Comparison of ENCODE assay signal across 14 cellular contexts in genomic region chr4:142348489-142349076, GRCh38.
DNase-seq lines count a peak whose midpoint lies in the region; ATAC-seq and TF ChIP-seq lines count a peak whose summit lies in the region.
"Had no signal": no experiment of that assay in that cellular context is flagged by ENCODE, and none has a peak within 500 bp of the region (broad histone marks: within the 10 kb centered on the region; RNA-seq: fewer than 3 reads in every experiment).

No MANE protein-coding gene starts in this region.

- WGBS in testis, 2 donors, result 33 to 43% methylated on average over 1 of the region's 1 CpG

- TF ChIP-seq POLR2A in testis (IDR thresholded peaks at IDR 0.05), result no peak

- DNase-seq in CD4-positive, alpha-beta memory T cell, result no peak
- DNase-seq in HFFc6 (no peak), epithelial cell of esophagus (ENCODE audit: low read depth) (peak; percentile 23), NCI-H2029 (lab: John Stamatoyannopoulos, UW) (no peak), testis (no peak), ascending aorta (ENCODE audit: low spot score in 2 of 2) (no peak)
- no peak for DNase-seq in naive thymus-derived CD4-positive, alpha-beta T cell
- DNase-seq: activated CD4-positive, alpha-beta T cell treated with anti-CD3 and anti-CD28 coated beads for 48 hours; H7; NCI-H748 treated with DMSO at 0.1 percent for 48 hours; stimulated activated CD4-positive, alpha-beta T cell treated with anti-CD3 and anti-CD28 coated beads, Interleukin-4, amount 100 ng/mL, for 4 hours had no signal

- H3K36me3 ChIP-seq in CD4-positive, alpha-beta memory T cell (ENCODE audit: insufficient read depth, low read length), result no peaks in the 10 kb centered on the region
- H3K36me3 ChIP-seq in naive thymus-derived CD4-positive, alpha-beta T cell (ENCODE audit: control insufficient read depth in 2 of 3, insufficient read depth in 3 of 3, low read length in 3 of 3), result no peaks in the 10 kb centered on the region
- H3K36me3 ChIP-seq in testis (ENCODE audit: low read depth, missing control alignments) (no peaks in the 10 kb centered on the region), ascending aorta (no peaks in the 10 kb centered on the region)
- H3K36me3 ChIP-seq: BLaER1 treated with 17β-estradiol and CSF1 and Interleukin-3, amounts not matched to agents 10 nM and 100 nM had no signal

- H3K4me1 ChIP-seq in CD4-positive, alpha-beta memory T cell (ENCODE audit: insufficient read depth, low read length), result peaks cover 97% of the 10 kb centered on the region
- peaks cover 44 to 77% of the 10 kb centered on the region in 2 donors for H3K4me1 ChIP-seq in naive thymus-derived CD4-positive, alpha-beta T cell (ENCODE audit: control insufficient read depth in 2 of 2, insufficient read depth in 2 of 2, low read length in 2 of 2)
- H3K4me1 ChIP-seq in testis (peaks cover 22% of the 10 kb centered on the region), ascending aorta (peaks cover 6 to 9% of the 10 kb centered on the region in 2 donors)

- POLR2A ChIA-PET in CD4-positive, alpha-beta memory T cell (lab: Charles Lee; ENCODE audit: partially characterized antibody), result interaction anchor here (0.9 to 2.3 kb wide), 8 partner anchors 25 to 375 kb away, joined by 3 to 9 read pairs (median 3); no protein-coding TSS in a partner anchor
- POLR2A ChIA-PET in naive thymus-derived CD4-positive, alpha-beta T cell (lab: Charles Lee), result interaction anchor here (1.2 to 1.8 kb wide), 4 partner anchors 22 to 370 kb away, joined by 3 to 12 read pairs (median 4); no protein-coding TSS in a partner anchor

- intact Hi-C loops in CD4-positive, alpha-beta memory T cell (cut with micrococcal nuclease), result no loop called here
- intact Hi-C loops in naive thymus-derived CD4-positive, alpha-beta T cell (cut with micrococcal nuclease), result loop anchor here in 1 of 2 donors (1.0 kb wide), 1 partner anchor 8 kb away; no protein-coding TSS in a partner anchor
- intact Hi-C loops in testis (cut with DNase I; ENCODE audit: low total_unique reads), result no loop called here
- intact Hi-C loops in ascending aorta (cut with DNase I), result no loop called here

- H3K4me3 Mint-ChIP-seq in CD4-positive, alpha-beta memory T cell, result peak overlapping the region in 7 of 8 donors; percentile 42 to 74 (median 55)
- no peak overlapping the region for H3K4me3 Mint-ChIP-seq in HFFc6
- H3K4me3 Mint-ChIP-seq in naive thymus-derived CD4-positive, alpha-beta T cell, result peak overlapping the region in 9 of 10 donors; percentile 3 to 85 (median 43)
- H3K4me3 Mint-ChIP-seq: T-helper 2 cell treated with Interferon-gamma antibody and Interleukin-4, amounts not matched to agents 5 μg/mL and 100 μg/mL, for 36 hours had no signal

- ATAC-seq in naive thymus-derived CD4-positive, alpha-beta T cell, result no peak

- H3K9me3 ChIP-seq in CD4-positive, alpha-beta memory T cell (ENCODE audit: control insufficient read depth in 1 of 2, low read length in 2 of 2), result no peaks in the 10 kb centered on the region
- H3K9me3 ChIP-seq in naive thymus-derived CD4-positive, alpha-beta T cell (ENCODE audit: control insufficient read depth in 2 of 3, low read length in 3 of 3), result no peaks in the 10 kb centered on the region
- H3K9me3 ChIP-seq in testis (no peaks in the 10 kb centered on the region), ascending aorta (no peaks in the 10 kb centered on the region)
- H3K9me3 ChIP-seq: BLaER1 treated with 17β-estradiol and CSF1 and Interleukin-3, amounts not matched to agents 10 nM and 100 nM had no signal

- H3K27ac ChIP-seq in CD4-positive, alpha-beta memory T cell (ENCODE audit: low read depth, low read length), result no peak overlapping the region
- H3K27ac ChIP-seq in naive thymus-derived CD4-positive, alpha-beta T cell (ENCODE audit: low read depth, low read length), result peak overlapping the region; percentile 27
- H3K27ac ChIP-seq in testis, result no peak overlapping the region
- H3K27ac ChIP-seq in ascending aorta, result peak overlapping the region in 1 of 2 donors; percentile 9
- H3K27ac ChIP-seq: BLaER1 treated with 17β-estradiol and CSF1 and Interleukin-3, amounts not matched to agents 10 nM and 100 nM had no signal

- peaks cover 76 to 100% (median 90%) of the 10 kb centered on the region in 4 donors for H3K4me1 Mint-ChIP-seq in CD4-positive, alpha-beta memory T cell
- H3K4me1 Mint-ChIP-seq in HFFc6 (ENCODE audit: low read depth), result peaks cover 84% of the 10 kb centered on the region
- H3K4me1 Mint-ChIP-seq in naive thymus-derived CD4-positive, alpha-beta T cell, result peaks cover 43 to 100% (median 99%) of the 10 kb centered on the region in 7 donors

- no peaks in the 10 kb centered on the region for H3K27me3 Mint-ChIP-seq in CD4-positive, alpha-beta memory T cell
- no peaks in the 10 kb centered on the region for H3K27me3 Mint-ChIP-seq in HFFc6 (ENCODE audit: insufficient read depth)
- H3K27me3 Mint-ChIP-seq in naive thymus-derived CD4-positive, alpha-beta T cell, result no peaks in the 10 kb centered on the region

- CTCF ChIA-PET in CD4-positive, alpha-beta memory T cell (lab: Charles Lee; ENCODE audit: partially characterized antibody), result interaction anchor here (0.6 to 9.2 kb wide), 10 partner anchors 8 to 331 kb away, joined by 3 to 65 read pairs (median 4); no protein-coding TSS in a partner anchor
- CTCF ChIA-PET in naive thymus-derived CD4-positive, alpha-beta T cell (lab: Charles Lee), result interaction anchor here (0.7 to 1.8 kb wide), 4 partner anchors 20 to 218 kb away, joined by 3 to 4 read pairs (median 4); no protein-coding TSS in a partner anchor

- H3K27ac Mint-ChIP-seq in CD4-positive, alpha-beta memory T cell, result peak overlapping the region; percentile 23 to 96 (median 65)
- H3K27ac Mint-ChIP-seq in HFFc6, result peak overlapping the region; percentile 38; the same call in 1 of the 2 replicates
- peak overlapping the region; percentile 8 to 94 (median 53) for H3K27ac Mint-ChIP-seq in naive thymus-derived CD4-positive, alpha-beta T cell
- H3K27ac Mint-ChIP-seq: T-helper 2 cell treated with Interferon-gamma antibody and Interleukin-4, amounts not matched to agents 5 μg/mL and 100 μg/mL, for 36 hours had no signal

- no peaks in the 10 kb centered on the region for H3K9me3 Mint-ChIP-seq in CD4-positive, alpha-beta memory T cell
- no peaks in the 10 kb centered on the region for H3K9me3 Mint-ChIP-seq in HFFc6
- H3K9me3 Mint-ChIP-seq in naive thymus-derived CD4-positive, alpha-beta T cell, result no peaks in the 10 kb centered on the region
- H3K9me3 Mint-ChIP-seq: T-helper 2 cell treated with Interferon-gamma antibody and Interleukin-4, amounts not matched to agents 5 μg/mL and 100 μg/mL, for 36 hours had no signal

- H3K4me3 ChIP-seq in CD4-positive, alpha-beta memory T cell (ENCODE audit: low read length in 2 of 2), result no peak overlapping the region
- H3K4me3 ChIP-seq in epithelial cell of esophagus (ENCODE audit: low read length) (no peak overlapping the region), testis (no peak overlapping the region), ascending aorta (no peak overlapping the region)
- no peak overlapping the region for H3K4me3 ChIP-seq in naive thymus-derived CD4-positive, alpha-beta T cell (ENCODE audit: low read length)
- H3K4me3 ChIP-seq: BLaER1 treated with 17β-estradiol and CSF1 and Interleukin-3, amounts not matched to agents 10 nM and 100 nM; lung had no signal

- H3K27me3 ChIP-seq in CD4-positive, alpha-beta memory T cell (ENCODE audit: insufficient read depth, low read length), result no peaks in the 10 kb centered on the region
- H3K27me3 ChIP-seq in naive thymus-derived CD4-positive, alpha-beta T cell (ENCODE audit: control insufficient read depth in 2 of 2, insufficient read depth in 2 of 2, low read length in 2 of 2), result no peaks in the 10 kb centered on the region
- H3K27me3 ChIP-seq in testis (no peaks in the 10 kb centered on the region), ascending aorta (no peaks in the 10 kb centered on the region)
- H3K27me3 ChIP-seq: BLaER1 treated with 17β-estradiol and CSF1 and Interleukin-3, amounts not matched to agents 10 nM and 100 nM had no signal

- H3K36me3 Mint-ChIP-seq in CD4-positive, alpha-beta memory T cell, result peaks cover 8 to 14% of the 10 kb centered on the region in 2 donors
- H3K36me3 Mint-ChIP-seq in HFFc6 (ENCODE audit: low read depth), result 0 out of 2 replicates have a peak, but pooled peaks cover 15% of the 10 kb centered on the region
- peaks cover 0 to 20% (median 11%) of the 10 kb centered on the region in 5 donors for H3K36me3 Mint-ChIP-seq in naive thymus-derived CD4-positive, alpha-beta T cell

- TF ChIP-seq CTCF in HFFc6 (IDR thresholded peaks at IDR 0.05) (no peak), epithelial cell of esophagus (IDR thresholded peaks at IDR 0.05; ENCODE audit: insufficient read depth, low read depth, low read length, missing control alignments) (no peak), testis (IDR thresholded peaks at IDR 0.05) (no peak), ascending aorta (IDR thresholded peaks at IDR 0.05) (no peak)
